In the genomic region with DNA sequence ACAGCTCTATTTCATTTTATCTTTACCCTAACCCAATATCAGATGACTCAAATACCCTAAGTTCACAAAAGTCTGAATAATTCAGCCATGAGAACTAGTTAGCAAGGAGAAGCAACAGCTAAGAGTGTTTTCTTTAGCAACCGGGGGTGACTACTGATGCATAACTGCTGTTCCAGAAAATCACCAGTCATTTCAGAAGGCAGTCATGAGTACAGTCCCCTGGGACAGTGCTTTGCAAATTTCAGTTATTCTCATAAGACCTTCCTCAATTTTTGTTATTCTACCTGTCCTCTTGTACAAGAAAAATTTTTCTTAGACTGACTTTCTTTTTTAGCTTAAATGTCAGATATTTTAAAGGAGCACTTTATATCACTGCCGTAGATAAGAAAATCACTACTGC, we compare ENCODE assay signal across 8 cellular contexts. TPM values are rescaled to one million over a fixed set of nuclear protein-coding genes. Genes with fewer than 3 reads are reported as not detected.
A peak's percentile ranks its signal among the peaks of the same experiment; 100 is the strongest.
DNase-seq lines count a peak whose midpoint lies in the region; ATAC-seq and TF ChIP-seq lines count a peak whose summit lies in the region.

No MANE protein-coding gene starts in this region.

- TF ChIP-seq CTCF in GM10248 (IDR thresholded peaks at IDR 0.05; ENCODE audit: control extremely low read depth, extremely low read depth, low read depth, missing control alignments): no peak

- peak; percentile 98 for ATAC-seq in GM21423 (IDR thresholded peaks at IDR 0.05; ENCODE audit: unreplicated experiment)
- ATAC-seq in HG03460 (IDR thresholded peaks at IDR 0.05; ENCODE audit: unreplicated experiment): peak; percentile 99

- POLR2A ChIA-PET in GM10248 (lab: Yijun Ruan, JAX): no interaction called here

- DNase-seq in GM10248 (ENCODE audit: extremely low spot score) (peak; percentile 53), fibroblast of gingiva (ENCODE audit: low read depth) (peak; percentile 52), LoVo (ENCODE audit: low spot score) (no peak), dermis blood vessel endothelial cell (no peak), retina (no peak)
- DNase-seq in activated CD4-positive, alpha-beta T cell treated with anti-CD3 and anti-CD28 coated beads, Interleukin-2, amount 50 U/mL, for 4 hours: no peak

- CTCF ChIA-PET in GM10248 (lab: Yijun Ruan, JAX): interaction anchor here (1.1 to 2.5 kb wide), 10 partner anchors 9 to 624 kb away, joined by 3 to 11 read pairs (median 3); no protein-coding TSS in a partner anchor

RNA-seq across cellular contexts. Expression of gene BANK1, which starts 16.4 kb away (rescaled TPM):
- 0.09 TPM in 1 of 2 replicates, not detected in the other for total RNA-seq in dermis blood vessel endothelial cell

Comparison
In these comparisons a context has a peak if more than half of its experiments do, and no peak if none do; other contexts are left out.
1. DNase-seq: peak in GM10248 (single experiment) and fibroblast of gingiva (single experiment); none in activated CD4-positive, alpha-beta T cell treated with anti-CD3 and anti-CD28 coated beads, Interleukin-2, amount 50 U/mL, for 4 hours (0 of 2), LoVo (single experiment), dermis blood vessel endothelial cell (single experiment) and retina (single experiment).